Comparison of ENCODE assay signal across 19 cellular contexts in genomic region chr6:70638468-70638867, GRCh38.
"Had no signal": no experiment of that assay in that cellular context is flagged by ENCODE, and none has a peak within 500 bp of the region (broad histone marks: within the 10 kb centered on the region; RNA-seq: fewer than 3 reads in every experiment).

No MANE protein-coding gene starts in this region.

- H3K4me3 Mint-ChIP-seq: mesothelial cell of epicardium had no signal

- H3K36me3 ChIP-seq: esophagus muscularis mucosa, gastroesophageal sphincter, heart right ventricle, left lung, lower lobe of right lung had no signal

- H3K9me3 Mint-ChIP-seq: mesothelial cell of epicardium had no signal

- H3K27me3 ChIP-seq: dorsolateral prefrontal cortex, gastroesophageal sphincter, left lung had no signal

- H3K27ac Mint-ChIP-seq: mesothelial cell of epicardium had no signal

- H3K4me1 Mint-ChIP-seq: mesothelial cell of epicardium had no signal

- DNase-seq: dermis blood vessel endothelial cell; dorsolateral prefrontal cortex; effector CD4-positive, alpha-beta T cell; effector memory CD4-positive, alpha-beta T cell; foreskin keratinocyte; glutamatergic neuron; head of caudate nucleus; heart right ventricle; hippocampal formation; left cardiac atrium; left lung; left ventricle myocardium superior; lower lobe of right lung; mesenchymal stem cell; mucosa of descending colon had no signal

- H3K4me1 ChIP-seq: esophagus muscularis mucosa, foreskin keratinocyte, gastroesophageal sphincter, heart right ventricle, left lung, lower lobe of right lung had no signal

- H3K9me3 ChIP-seq: esophagus muscularis mucosa, gastroesophageal sphincter, heart right ventricle, left lung, lower lobe of right lung, mucosa of descending colon had no signal

- H3K4me3 ChIP-seq: coronary artery, dorsolateral prefrontal cortex, esophagus muscularis mucosa, gastroesophageal sphincter, heart right ventricle, left lung, lower lobe of right lung, mucosa of descending colon had no signal

- H3K36me3 Mint-ChIP-seq: mesothelial cell of epicardium had no signal

- ATAC-seq: foreskin keratinocyte, gastroesophageal sphincter, heart right ventricle, left cardiac atrium, left lung, left ventricle myocardium superior, lower lobe of right lung, mucosa of descending colon had no signal
